In the genomic region with DNA sequence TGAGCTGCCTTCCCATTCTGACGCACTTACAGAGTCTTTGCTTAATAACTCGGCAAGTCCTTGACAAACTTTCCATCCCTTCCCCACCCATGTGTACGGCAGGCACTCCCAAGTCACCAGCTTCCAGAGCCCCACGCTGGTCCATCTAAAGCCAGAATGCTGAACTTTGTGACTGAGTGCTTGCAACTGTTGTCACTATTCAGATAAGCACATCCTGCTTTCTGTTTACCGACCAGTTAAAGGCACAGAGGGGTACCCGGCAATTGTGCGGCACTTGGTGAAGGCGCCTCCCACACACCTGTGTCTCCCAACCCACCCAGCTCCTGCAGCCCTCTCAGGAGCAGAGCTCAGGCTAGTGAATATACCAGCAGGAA, we compare ENCODE assay signal across 1 cellular context.
A peak's percentile ranks its signal among the peaks of the same experiment; 100 is the strongest.
TF ChIP-seq lines count a peak whose summit lies in the region.

No MANE protein-coding gene starts in this region.

TF ChIP-seq in HepG2, 621 proteins besides CTCF, POLR2A, EP300 and RAD21 (continued from another document and continues in another):
- TF ChIP-seq, protein P1, sequence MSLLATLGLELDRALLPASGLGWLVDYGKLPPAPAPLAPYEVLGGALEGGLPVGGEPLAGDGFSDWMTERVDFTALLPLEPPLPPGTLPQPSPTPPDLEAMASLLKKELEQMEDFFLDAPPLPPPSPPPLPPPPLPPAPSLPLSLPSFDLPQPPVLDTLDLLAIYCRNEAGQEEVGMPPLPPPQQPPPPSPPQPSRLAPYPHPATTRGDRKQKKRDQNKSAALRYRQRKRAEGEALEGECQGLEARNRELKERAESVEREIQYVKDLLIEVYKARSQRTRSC (CRISPR knock-in tag; IDR thresholded peaks at IDR 0.05; ENCODE audit: low read depth), result no peak
- no peak for TF ChIP-seq HNRNPH1 (optimal IDR thresholded peaks at IDR 0.05; ENCODE audit: low read depth, low read length)
- no peak for TF ChIP-seq PHF5A (CRISPR knock-in tag; IDR thresholded peaks at IDR 0.05; ENCODE audit: low read depth, unreplicated experiment)
- TF ChIP-seq ZNF781 (CRISPR knock-in tag; IDR thresholded peaks at IDR 0.05; ENCODE audit: borderline replicate concordance, not compliant biosample characterization), result no peak
- TF ChIP-seq MIER2 (CRISPR knock-in tag; IDR thresholded peaks at IDR 0.05), result peak; percentile 19; the same call in 1 of the 2 replicates
- TF ChIP-seq, protein P2, sequence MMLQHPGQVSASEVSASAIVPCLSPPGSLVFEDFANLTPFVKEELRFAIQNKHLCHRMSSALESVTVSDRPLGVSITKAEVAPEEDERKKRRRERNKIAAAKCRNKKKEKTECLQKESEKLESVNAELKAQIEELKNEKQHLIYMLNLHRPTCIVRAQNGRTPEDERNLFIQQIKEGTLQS (CRISPR knock-in tag; IDR thresholded peaks at IDR 0.05), result no peak
- no peak for TF ChIP-seq ZNF460 (CRISPR knock-in tag; IDR thresholded peaks at IDR 0.05; ENCODE audit: borderline replicate concordance)
- TF ChIP-seq, protein P3, sequence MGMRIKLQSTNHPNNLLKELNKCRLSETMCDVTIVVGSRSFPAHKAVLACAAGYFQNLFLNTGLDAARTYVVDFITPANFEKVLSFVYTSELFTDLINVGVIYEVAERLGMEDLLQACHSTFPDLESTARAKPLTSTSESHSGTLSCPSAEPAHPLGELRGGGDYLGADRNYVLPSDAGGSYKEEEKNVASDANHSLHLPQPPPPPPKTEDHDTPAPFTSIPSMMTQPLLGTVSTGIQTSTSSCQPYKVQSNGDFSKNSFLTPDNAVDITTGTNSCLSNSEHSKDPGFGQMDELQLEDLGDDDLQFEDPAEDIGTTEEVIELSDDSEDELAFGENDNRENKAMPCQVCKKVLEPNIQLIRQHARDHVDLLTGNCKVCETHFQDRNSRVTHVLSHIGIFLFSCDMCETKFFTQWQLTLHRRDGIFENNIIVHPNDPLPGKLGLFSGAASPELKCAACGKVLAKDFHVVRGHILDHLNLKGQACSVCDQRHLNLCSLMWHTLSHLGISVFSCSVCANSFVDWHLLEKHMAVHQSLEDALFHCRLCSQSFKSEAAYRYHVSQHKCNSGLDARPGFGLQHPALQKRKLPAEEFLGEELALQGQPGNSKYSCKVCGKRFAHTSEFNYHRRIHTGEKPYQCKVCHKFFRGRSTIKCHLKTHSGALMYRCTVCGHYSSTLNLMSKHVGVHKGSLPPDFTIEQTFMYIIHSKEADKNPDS (CRISPR knock-in tag; IDR thresholded peaks at IDR 0.05), result no peak
- TF ChIP-seq CENPT (CRISPR knock-in tag; IDR thresholded peaks at IDR 0.05; ENCODE audit: low read depth), result no peak
- TF ChIP-seq, protein P4, sequence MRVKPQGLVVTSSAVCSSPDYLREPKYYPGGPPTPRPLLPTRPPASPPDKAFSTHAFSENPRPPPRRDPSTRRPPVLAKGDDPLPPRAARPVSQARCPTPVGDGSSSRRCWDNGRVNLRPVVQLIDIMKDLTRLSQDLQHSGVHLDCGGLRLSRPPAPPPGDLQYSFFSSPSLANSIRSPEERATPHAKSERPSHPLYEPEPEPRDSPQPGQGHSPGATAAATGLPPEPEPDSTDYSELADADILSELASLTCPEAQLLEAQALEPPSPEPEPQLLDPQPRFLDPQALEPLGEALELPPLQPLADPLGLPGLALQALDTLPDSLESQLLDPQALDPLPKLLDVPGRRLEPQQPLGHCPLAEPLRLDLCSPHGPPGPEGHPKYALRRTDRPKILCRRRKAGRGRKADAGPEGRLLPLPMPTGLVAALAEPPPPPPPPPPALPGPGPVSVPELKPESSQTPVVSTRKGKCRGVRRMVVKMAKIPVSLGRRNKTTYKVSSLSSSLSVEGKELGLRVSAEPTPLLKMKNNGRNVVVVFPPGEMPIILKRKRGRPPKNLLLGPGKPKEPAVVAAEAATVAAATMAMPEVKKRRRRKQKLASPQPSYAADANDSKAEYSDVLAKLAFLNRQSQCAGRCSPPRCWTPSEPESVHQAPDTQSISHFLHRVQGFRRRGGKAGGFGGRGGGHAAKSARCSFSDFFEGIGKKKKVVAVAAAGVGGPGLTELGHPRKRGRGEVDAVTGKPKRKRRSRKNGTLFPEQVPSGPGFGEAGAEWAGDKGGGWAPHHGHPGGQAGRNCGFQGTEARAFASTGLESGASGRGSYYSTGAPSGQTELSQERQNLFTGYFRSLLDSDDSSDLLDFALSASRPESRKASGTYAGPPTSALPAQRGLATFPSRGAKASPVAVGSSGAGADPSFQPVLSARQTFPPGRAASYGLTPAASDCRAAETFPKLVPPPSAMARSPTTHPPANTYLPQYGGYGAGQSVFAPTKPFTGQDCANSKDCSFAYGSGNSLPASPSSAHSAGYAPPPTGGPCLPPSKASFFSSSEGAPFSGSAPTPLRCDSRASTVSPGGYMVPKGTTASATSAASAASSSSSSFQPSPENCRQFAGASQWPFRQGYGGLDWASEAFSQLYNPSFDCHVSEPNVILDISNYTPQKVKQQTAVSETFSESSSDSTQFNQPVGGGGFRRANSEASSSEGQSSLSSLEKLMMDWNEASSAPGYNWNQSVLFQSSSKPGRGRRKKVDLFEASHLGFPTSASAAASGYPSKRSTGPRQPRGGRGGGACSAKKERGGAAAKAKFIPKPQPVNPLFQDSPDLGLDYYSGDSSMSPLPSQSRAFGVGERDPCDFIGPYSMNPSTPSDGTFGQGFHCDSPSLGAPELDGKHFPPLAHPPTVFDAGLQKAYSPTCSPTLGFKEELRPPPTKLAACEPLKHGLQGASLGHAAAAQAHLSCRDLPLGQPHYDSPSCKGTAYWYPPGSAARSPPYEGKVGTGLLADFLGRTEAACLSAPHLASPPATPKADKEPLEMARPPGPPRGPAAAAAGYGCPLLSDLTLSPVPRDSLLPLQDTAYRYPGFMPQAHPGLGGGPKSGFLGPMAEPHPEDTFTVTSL (CRISPR knock-in tag; IDR thresholded peaks at IDR 0.05; ENCODE audit: borderline replicate concordance), result peak; percentile 91
- TF ChIP-seq, protein P5, sequence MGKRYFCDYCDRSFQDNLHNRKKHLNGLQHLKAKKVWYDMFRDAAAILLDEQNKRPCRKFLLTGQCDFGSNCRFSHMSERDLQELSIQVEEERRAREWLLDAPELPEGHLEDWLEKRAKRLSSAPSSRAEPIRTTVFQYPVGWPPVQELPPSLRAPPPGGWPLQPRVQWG (CRISPR knock-in tag; IDR thresholded peaks at IDR 0.05; ENCODE audit: borderline replicate concordance, low read depth), result no peak
- TF ChIP-seq, protein P6, sequence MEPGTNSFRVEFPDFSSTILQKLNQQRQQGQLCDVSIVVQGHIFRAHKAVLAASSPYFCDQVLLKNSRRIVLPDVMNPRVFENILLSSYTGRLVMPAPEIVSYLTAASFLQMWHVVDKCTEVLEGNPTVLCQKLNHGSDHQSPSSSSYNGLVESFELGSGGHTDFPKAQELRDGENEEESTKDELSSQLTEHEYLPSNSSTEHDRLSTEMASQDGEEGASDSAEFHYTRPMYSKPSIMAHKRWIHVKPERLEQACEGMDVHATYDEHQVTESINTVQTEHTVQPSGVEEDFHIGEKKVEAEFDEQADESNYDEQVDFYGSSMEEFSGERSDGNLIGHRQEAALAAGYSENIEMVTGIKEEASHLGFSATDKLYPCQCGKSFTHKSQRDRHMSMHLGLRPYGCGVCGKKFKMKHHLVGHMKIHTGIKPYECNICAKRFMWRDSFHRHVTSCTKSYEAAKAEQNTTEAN (CRISPR knock-in tag; conservative IDR thresholded peaks at IDR 0.05), result peak; percentile 80
- TF ChIP-seq TBX2 (CRISPR knock-in tag; IDR thresholded peaks at IDR 0.05; ENCODE audit: borderline replicate concordance), result peak; percentile 91
- TF ChIP-seq ZBTB7B (CRISPR knock-in tag; IDR thresholded peaks at IDR 0.05), result peak; percentile 91
- no peak for TF ChIP-seq ZC3H4 (CRISPR knock-in tag; IDR thresholded peaks at IDR 0.05; ENCODE audit: borderline replicate concordance)
- TF ChIP-seq RXRB (CRISPR knock-in tag; IDR thresholded peaks at IDR 0.05; ENCODE audit: borderline replicate concordance), result peak; percentile 78
- no peak for TF ChIP-seq XRCC5 (optimal IDR thresholded peaks at IDR 0.05; ENCODE audit: low read length)
- TF ChIP-seq ZNF501 (CRISPR knock-in tag; IDR thresholded peaks at IDR 0.05), result peak; percentile 86
- TF ChIP-seq KLF9 (CRISPR knock-in tag; IDR thresholded peaks at IDR 0.05; ENCODE audit: low read depth), result no peak
- no peak; the same call in 1 of the 2 replicates for TF ChIP-seq FOXC1 (CRISPR knock-in tag; IDR thresholded peaks at IDR 0.05; ENCODE audit: borderline replicate concordance)
- TF ChIP-seq, protein P7, sequence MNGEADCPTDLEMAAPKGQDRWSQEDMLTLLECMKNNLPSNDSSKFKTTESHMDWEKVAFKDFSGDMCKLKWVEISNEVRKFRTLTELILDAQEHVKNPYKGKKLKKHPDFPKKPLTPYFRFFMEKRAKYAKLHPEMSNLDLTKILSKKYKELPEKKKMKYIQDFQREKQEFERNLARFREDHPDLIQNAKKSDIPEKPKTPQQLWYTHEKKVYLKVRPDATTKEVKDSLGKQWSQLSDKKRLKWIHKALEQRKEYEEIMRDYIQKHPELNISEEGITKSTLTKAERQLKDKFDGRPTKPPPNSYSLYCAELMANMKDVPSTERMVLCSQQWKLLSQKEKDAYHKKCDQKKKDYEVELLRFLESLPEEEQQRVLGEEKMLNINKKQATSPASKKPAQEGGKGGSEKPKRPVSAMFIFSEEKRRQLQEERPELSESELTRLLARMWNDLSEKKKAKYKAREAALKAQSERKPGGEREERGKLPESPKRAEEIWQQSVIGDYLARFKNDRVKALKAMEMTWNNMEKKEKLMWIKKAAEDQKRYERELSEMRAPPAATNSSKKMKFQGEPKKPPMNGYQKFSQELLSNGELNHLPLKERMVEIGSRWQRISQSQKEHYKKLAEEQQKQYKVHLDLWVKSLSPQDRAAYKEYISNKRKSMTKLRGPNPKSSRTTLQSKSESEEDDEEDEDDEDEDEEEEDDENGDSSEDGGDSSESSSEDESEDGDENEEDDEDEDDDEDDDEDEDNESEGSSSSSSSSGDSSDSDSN (CRISPR knock-in tag; IDR thresholded peaks at IDR 0.05), result peak; percentile 38; the same call in 1 of the 2 replicates
- TF ChIP-seq, protein P8, sequence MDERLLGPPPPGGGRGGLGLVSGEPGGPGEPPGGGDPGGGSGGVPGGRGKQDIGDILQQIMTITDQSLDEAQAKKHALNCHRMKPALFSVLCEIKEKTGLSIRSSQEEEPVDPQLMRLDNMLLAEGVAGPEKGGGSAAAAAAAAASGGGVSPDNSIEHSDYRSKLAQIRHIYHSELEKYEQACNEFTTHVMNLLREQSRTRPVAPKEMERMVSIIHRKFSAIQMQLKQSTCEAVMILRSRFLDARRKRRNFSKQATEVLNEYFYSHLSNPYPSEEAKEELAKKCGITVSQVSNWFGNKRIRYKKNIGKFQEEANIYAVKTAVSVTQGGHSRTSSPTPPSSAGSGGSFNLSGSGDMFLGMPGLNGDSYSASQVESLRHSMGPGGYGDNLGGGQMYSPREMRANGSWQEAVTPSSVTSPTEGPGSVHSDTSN (CRISPR knock-in tag; IDR thresholded peaks at IDR 0.05), result no peak
- TF ChIP-seq NBN (conservative IDR thresholded peaks at IDR 0.05), result no peak
- TF ChIP-seq TSC22D2 (CRISPR knock-in tag; IDR thresholded peaks at IDR 0.05; ENCODE audit: borderline replicate concordance), result 0 out of 2 replicates have a peak, but pooled peaks have one; percentile 72
- TF ChIP-seq, protein P9, sequence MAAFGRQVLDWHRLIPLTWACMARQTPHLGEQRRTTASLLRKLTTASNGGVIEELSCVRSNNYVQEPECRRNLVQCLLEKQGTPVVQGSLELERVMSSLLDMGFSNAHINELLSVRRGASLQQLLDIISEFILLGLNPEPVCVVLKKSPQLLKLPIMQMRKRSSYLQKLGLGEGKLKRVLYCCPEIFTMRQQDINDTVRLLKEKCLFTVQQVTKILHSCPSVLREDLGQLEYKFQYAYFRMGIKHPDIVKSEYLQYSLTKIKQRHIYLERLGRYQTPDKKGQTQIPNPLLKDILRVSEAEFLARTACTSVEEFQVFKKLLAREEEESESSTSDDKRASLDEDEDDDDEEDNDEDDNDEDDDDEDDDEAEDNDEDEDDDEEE (CRISPR knock-in tag; IDR thresholded peaks at IDR 0.05), result no peak
- no peak for TF ChIP-seq SSRP1 (CRISPR knock-in tag; IDR thresholded peaks at IDR 0.05)
- no peak for TF ChIP-seq ZNF784 (CRISPR knock-in tag; IDR thresholded peaks at IDR 0.05; ENCODE audit: borderline replicate concordance)
- TF ChIP-seq NR2C2 (CRISPR knock-in tag; IDR thresholded peaks at IDR 0.05; ENCODE audit: borderline replicate concordance), result peak; percentile 38; the same call in 1 of the 2 replicates
- no peak for TF ChIP-seq ZNF326 (CRISPR knock-in tag; IDR thresholded peaks at IDR 0.05; ENCODE audit: borderline replicate concordance)
- TF ChIP-seq, protein P10, sequence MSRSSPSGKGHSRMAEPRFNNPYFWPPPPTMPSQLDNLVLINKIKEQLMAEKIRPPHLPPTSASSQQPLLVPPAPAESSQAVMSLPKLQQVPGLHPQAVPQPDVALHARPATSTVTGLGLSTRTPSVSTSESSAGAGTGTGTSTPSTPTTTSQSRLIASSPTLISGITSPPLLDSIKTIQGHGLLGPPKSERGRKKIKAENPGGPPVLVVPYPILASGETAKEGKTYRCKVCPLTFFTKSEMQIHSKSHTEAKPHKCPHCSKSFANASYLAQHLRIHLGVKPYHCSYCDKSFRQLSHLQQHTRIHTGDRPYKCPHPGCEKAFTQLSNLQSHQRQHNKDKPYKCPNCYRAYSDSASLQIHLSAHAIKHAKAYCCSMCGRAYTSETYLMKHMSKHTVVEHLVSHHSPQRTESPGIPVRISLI (CRISPR knock-in tag; IDR thresholded peaks at IDR 0.05; ENCODE audit: borderline replicate concordance), result peak; percentile 76; the same call in 1 of the 2 replicates
- no peak for TF ChIP-seq NFIB (CRISPR knock-in tag; IDR thresholded peaks at IDR 0.05; ENCODE audit: borderline replicate concordance)
- peak; percentile 71 for TF ChIP-seq TGIF2 (CRISPR knock-in tag; IDR thresholded peaks at IDR 0.05)
- no peak for TF ChIP-seq ZNF484 (CRISPR knock-in tag; IDR thresholded peaks at IDR 0.05; ENCODE audit: borderline replicate concordance, low read depth)
- peak; percentile 58; the same call in 1 of the 2 replicates for TF ChIP-seq ZNF232 (CRISPR knock-in tag; IDR thresholded peaks at IDR 0.05; ENCODE audit: borderline replicate concordance)
- no peak for TF ChIP-seq MAFF (IDR thresholded peaks at IDR 0.05; ENCODE audit: low read depth, low read length)
- TF ChIP-seq ZNF260 (CRISPR knock-in tag; IDR thresholded peaks at IDR 0.05; ENCODE audit: borderline replicate concordance, low read depth), result no peak
- TF ChIP-seq DR1 (CRISPR knock-in tag; IDR thresholded peaks at IDR 0.05), result no peak
- no peak for TF ChIP-seq ZNF446 (CRISPR knock-in tag; IDR thresholded peaks at IDR 0.05)
- TF ChIP-seq ZNF20 (CRISPR knock-in tag; IDR thresholded peaks at IDR 0.05), result no peak
- TF ChIP-seq ZNF766 (CRISPR knock-in tag; IDR thresholded peaks at IDR 0.05; ENCODE audit: borderline replicate concordance), result peak; percentile 77; the same call in 1 of the 2 replicates
- TF ChIP-seq STAG1 (CRISPR knock-in tag; IDR thresholded peaks at IDR 0.05), result peak; percentile 36
- TF ChIP-seq, protein P11, sequence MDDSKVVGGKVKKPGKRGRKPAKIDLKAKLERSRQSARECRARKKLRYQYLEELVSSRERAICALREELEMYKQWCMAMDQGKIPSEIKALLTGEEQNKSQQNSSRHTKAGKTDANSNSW (CRISPR knock-in tag; IDR thresholded peaks at IDR 0.05; ENCODE audit: borderline replicate concordance), result no peak
- TF ChIP-seq GFI1 (CRISPR knock-in tag; IDR thresholded peaks at IDR 0.05; ENCODE audit: borderline replicate concordance), result peak; percentile 76
- no peak for TF ChIP-seq ZNF530 (CRISPR knock-in tag; IDR thresholded peaks at IDR 0.05; ENCODE audit: low read depth)
- TF ChIP-seq CBX1 (IDR thresholded peaks at IDR 0.05; ENCODE audit: low read depth), result no peak
